In genomic region chr2:107553045-107553444, GRCh38 we compare ENCODE assay signal across 9 cellular contexts.
"Had no signal": no experiment of that assay in that cellular context is flagged by ENCODE, and none has a peak within 500 bp of the region (broad histone marks: within the 10 kb centered on the region; RNA-seq: fewer than 3 reads in every experiment).

No MANE protein-coding gene starts in this region.

- FAIRE-seq: HepG2, K562 had no signal

- H3K4me3 ChIP-seq: HAP-1, K562 had no signal

- H3K27ac Mint-ChIP-seq: HFFc6 had no signal

- DNase-seq: GOT3, H7, HFFc6, IMR-90 had no signal

- H3K4me1 ChIP-seq: HAP-1 had no signal

- H3K36me3 ChIP-seq: HAP-1 had no signal

- H3K9me3 ChIP-seq: HAP-1 had no signal

- H3K4me3 Mint-ChIP-seq: HFFc6 had no signal

- H3K27ac ChIP-seq: HL-60 had no signal

- ATAC-seq: HCT116, HepG2, K562 had no signal
